Comparison of ENCODE assay signal across 19 cellular contexts in the genomic region with DNA sequence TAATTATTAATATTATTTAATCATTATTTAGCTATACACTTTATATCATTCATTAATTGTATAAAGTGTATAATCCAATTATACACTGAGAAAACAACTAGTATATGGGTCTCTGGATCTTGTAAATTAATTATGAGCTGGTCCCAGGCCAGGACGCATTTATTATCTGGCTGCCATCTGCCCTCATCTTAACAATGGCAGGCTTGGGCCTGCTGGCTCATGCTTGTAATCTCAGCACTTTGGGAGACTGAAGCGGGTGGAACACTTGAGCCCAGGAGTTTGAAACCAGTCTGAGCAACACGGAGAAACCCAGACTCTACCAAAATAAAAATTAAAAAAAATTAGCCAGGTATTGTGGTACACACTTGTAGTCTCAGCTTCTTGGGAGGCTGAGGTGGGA.
DNase-seq lines count a peak whose midpoint lies in the region; TF ChIP-seq lines count a peak whose summit lies in the region.
"Had no signal": no experiment of that assay in that cellular context is flagged by ENCODE, and none has a peak within 500 bp of the region (broad histone marks: within the 10 kb centered on the region; RNA-seq: fewer than 3 reads in every experiment).

No MANE protein-coding gene starts in this region.

- H2AFZ ChIP-seq in SU-DHL-6 (ENCODE audit: low read depth, low read length, severe bottlenecking), result peak overlapping the region; percentile 20

- TF ChIP-seq CTCF in SU-DHL-6 (IDR thresholded peaks at IDR 0.05; ENCODE audit: insufficient read depth, low read length, poor library complexity, severe bottlenecking) (no peak), stomach (IDR thresholded peaks at IDR 0.05) (no peak)

- H3K27me3 ChIP-seq in SU-DHL-6 (ENCODE audit: low read length) (no peaks in the 10 kb centered on the region), stomach (no peaks in the 10 kb centered on the region)
- H3K27me3 ChIP-seq: BLaER1 treated with 17β-estradiol and CSF1 and Interleukin-3, amounts not matched to agents 10 nM and 100 nM had no signal

- no peaks in the 10 kb centered on the region for H3K79me2 ChIP-seq in SU-DHL-6 (ENCODE audit: insufficient read depth, low read length)

- intact Hi-C loops in stomach (cut with DNase I; ENCODE audit: low total_unique reads), result no loop called here
- intact Hi-C loops in posterior vena cava (cut with DNase I), result no loop called here

- TF ChIP-seq EP300 in stomach (IDR thresholded peaks at IDR 0.05), result no peak

- H4K20me1 ChIP-seq in SU-DHL-6 (ENCODE audit: low read depth, low read length), result no peaks in the 10 kb centered on the region
- H4K20me1 ChIP-seq: BLaER1 treated with 17β-estradiol and CSF1 and Interleukin-3, amounts not matched to agents 10 nM and 100 nM had no signal

- H3K4me1 ChIP-seq in stomach, result no peaks in the 10 kb centered on the region
- H3K4me1 ChIP-seq: BLaER1 treated with 17β-estradiol and CSF1 and Interleukin-3, amounts not matched to agents 10 nM and 100 nM had no signal

- H3K4me2 ChIP-seq in SU-DHL-6 (ENCODE audit: low read depth, low read length, poor library complexity, severe bottlenecking), result no peak overlapping the region
- H3K4me2 ChIP-seq: BLaER1 treated with 17β-estradiol and CSF1 and Interleukin-3, amounts not matched to agents 10 nM and 100 nM had no signal

- H3K27ac ChIP-seq in SU-DHL-6 (ENCODE audit: low read depth, low read length), result no peak overlapping the region
- no peak overlapping the region for H3K27ac ChIP-seq in stomach
- H3K27ac ChIP-seq: BLaER1 treated with 17β-estradiol and CSF1 and Interleukin-3, amounts not matched to agents 10 nM and 100 nM; RWPE1 had no signal

- no peaks in the 10 kb centered on the region for H3K9me2 ChIP-seq in SU-DHL-6 (replicated peaks; ENCODE audit: insufficient read depth, low read length)

- no peak overlapping the region for H3K4me3 ChIP-seq in SU-DHL-6 (ENCODE audit: insufficient read depth, low read length, poor library complexity, severe bottlenecking)
- no peak overlapping the region for H3K4me3 ChIP-seq in stomach
- H3K4me3 ChIP-seq: BLaER1 treated with 17β-estradiol and CSF1 and Interleukin-3, amounts not matched to agents 10 nM and 100 nM had no signal

- no peak for TF ChIP-seq POLR2A in stomach (IDR thresholded peaks at IDR 0.05)

- H3K36me3 ChIP-seq in SU-DHL-6 (ENCODE audit: low read length) (peaks cover 3% of the 10 kb centered on the region; the same call in 1 of the 2 replicates), stomach (no peaks in the 10 kb centered on the region)
- H3K36me3 ChIP-seq: BLaER1 treated with 17β-estradiol and CSF1 and Interleukin-3, amounts not matched to agents 10 nM and 100 nM had no signal

- WGBS in stomach, 5 donors, result 92 to 95% (median 94%) methylated on average over 3 of the region's 3 CpGs

- DNase-seq in D341Med (ENCODE audit: low spot score), result peak; percentile 55
- peak; percentile 70 for DNase-seq in NCI-H1694 (lab: John Stamatoyannopoulos, UW)
- peak; percentile 69 for DNase-seq in NCI-H446 treated with DMSO at 0.1 percent for 48 hours (lab: John Stamatoyannopoulos, UW)
- no peak for DNase-seq in stomach
- no peak for DNase-seq in UCSD-AML1 (lab: John Stamatoyannopoulos, UW; ENCODE audit: unreplicated experiment)
- DNase-seq in posterior vena cava (ENCODE audit: low spot score), result no peak
- DNase-seq: CD4-positive, alpha-beta T cell; DMS79 treated with DMSO at 0.1 percent for 48 hours; HCEC 1CT; KBM-7; NCI-H1417; NCI-H187; NCI-H2081 treated with DMSO at 0.1 percent for 48 hours; NCI-H2227 treated with DMSO at 0.1 percent for 48 hours; NCI-H510A treated with DMSO at 0.1 percent for 48 hours; SHP77 had no signal

- no peak overlapping the region for H3K9ac ChIP-seq in SU-DHL-6 (ENCODE audit: low read length)
- H3K9ac ChIP-seq: BLaER1 treated with 17β-estradiol and CSF1 and Interleukin-3, amounts not matched to agents 10 nM and 100 nM had no signal

- no peaks in the 10 kb centered on the region for H3F3A ChIP-seq in SU-DHL-6 (ENCODE audit: insufficient read depth)

- H3K9me3 ChIP-seq in SU-DHL-6 (ENCODE audit: insufficient read depth, low read length) (peaks cover 7% of the 10 kb centered on the region; the same call in 1 of the 2 replicates), stomach (peaks cover 0 to 31% (median 19%) of the 10 kb centered on the region in 4 donors)

Comparison
In these comparisons a context has a peak if more than half of its experiments do, and no peak if none do; other contexts are left out.
1. DNase-seq: peak in D341Med (single experiment), NCI-H1694 (single experiment) and NCI-H446 treated with DMSO at 0.1 percent for 48 hours (single experiment); none in stomach (single experiment), UCSD-AML1 (single experiment) and posterior vena cava (single experiment).